ENCODE assay signal across 28 cellular contexts in the genomic region with DNA sequence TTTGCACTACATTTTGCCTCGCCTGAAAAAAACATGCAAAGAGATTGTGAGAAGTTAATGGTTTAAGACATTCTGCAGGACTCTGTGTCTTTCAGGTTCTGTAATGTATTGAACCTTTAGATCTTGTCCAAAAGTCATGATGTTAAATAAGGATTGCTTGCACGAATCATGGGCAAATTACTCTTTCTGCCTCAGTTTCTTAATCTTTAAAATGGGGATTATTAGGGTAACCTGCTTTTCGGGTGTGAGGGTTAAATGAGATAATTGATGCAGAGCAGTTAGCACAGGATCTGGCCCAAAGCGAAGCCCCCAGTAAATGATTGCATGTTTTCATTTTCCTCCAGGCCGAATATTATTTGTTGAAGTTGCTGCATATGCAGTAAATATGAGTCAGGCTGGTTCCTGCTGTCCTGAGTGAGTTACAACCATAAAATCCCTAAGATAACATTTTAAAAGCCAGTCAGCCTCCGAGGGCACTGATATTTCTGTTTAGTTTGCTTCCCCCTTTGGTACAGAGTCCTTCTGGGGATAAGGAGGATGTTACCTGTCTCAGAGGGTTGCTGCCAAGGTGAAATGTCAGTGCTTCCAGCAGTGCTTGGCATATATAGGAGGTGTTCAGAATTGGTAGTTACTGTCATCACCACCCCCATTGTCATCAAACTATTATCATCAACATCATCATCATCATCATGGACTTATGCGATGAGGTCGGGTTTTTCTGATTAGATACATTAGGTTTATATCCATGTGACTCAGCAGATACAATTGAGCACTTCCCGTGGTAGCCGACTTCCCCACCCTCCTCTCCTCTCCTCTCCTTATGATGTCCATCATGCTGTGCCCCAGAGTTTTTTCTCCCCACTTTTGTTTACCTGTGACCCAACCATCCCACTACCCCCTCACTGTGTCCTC. TPM values are rescaled to one million over a fixed set of nuclear protein-coding genes. Genes with fewer than 3 reads are reported as not detected.
A peak's percentile ranks its signal among the peaks of the same experiment; 100 is the strongest.
DNase-seq lines count a peak whose midpoint lies in the region; ATAC-seq, FAIRE-seq and TF ChIP-seq lines count a peak whose summit lies in the region.
"Had no signal": no experiment of that assay in that cellular context is flagged by ENCODE, and none has a peak within 500 bp of the region (broad histone marks: within the 10 kb centered on the region; RNA-seq: fewer than 3 reads in every experiment).

No MANE protein-coding gene starts in this region.

- FAIRE-seq in H54 (lab: Jason Lieb, UNC), result no peak
- FAIRE-seq: bronchial epithelial cell had no signal

- H3K27ac Mint-ChIP-seq in CD4-positive, alpha-beta T cell, result no peak overlapping the region
- H3K27ac Mint-ChIP-seq: activated T-cell treated with anti-CD3 and anti-CD28 coated beads, Interleukin-2, amount 50 U/mL, for 24 hours; progenitor cell of endocrine pancreas had no signal

- CTCF ChIA-PET in CD4-positive, alpha-beta T cell (lab: Charles Lee), result no interaction called here

- H3K4me1 Mint-ChIP-seq in CD4-positive, alpha-beta T cell (ENCODE audit: low read depth), result peaks cover 30% of the 10 kb centered on the region

- no peaks in the 10 kb centered on the region for H3K36me3 Mint-ChIP-seq in CD4-positive, alpha-beta T cell (ENCODE audit: low read depth)

- no peak overlapping the region for H3K4me3 ChIP-seq in adipocyte (ENCODE audit: low read length)
- H3K4me3 ChIP-seq: colonic mucosa, thoracic aorta, uterus had no signal

- ATAC-seq in CD4-positive, alpha-beta T cell (ENCODE audit: poor library complexity), result no peak
- no peak for ATAC-seq in GM21381 (IDR thresholded peaks at IDR 0.05; ENCODE audit: unreplicated experiment)
- no peak for ATAC-seq in GM19023 (IDR thresholded peaks at IDR 0.05; ENCODE audit: unreplicated experiment)
- ATAC-seq: foreskin keratinocyte, left colon, sciatic nerve had no signal

- no peak overlapping the region for H3K27ac ChIP-seq in CD4-positive, alpha-beta T cell (ENCODE audit: low read depth, low read length)
- H3K27ac ChIP-seq: colonic mucosa, foreskin keratinocyte, thoracic aorta, uterus, WERI-Rb-1 had no signal

- H3K9me3 ChIP-seq in CD4-positive, alpha-beta T cell (ENCODE audit: control insufficient read depth, low read length), result no peaks in the 10 kb centered on the region
- no peaks in the 10 kb centered on the region for H3K9me3 ChIP-seq in adipocyte (ENCODE audit: control insufficient read depth, low read length)
- H3K9me3 ChIP-seq: colonic mucosa, thoracic aorta, uterus had no signal

- no peak for TF ChIP-seq CTCF in CD4-positive, alpha-beta T cell (IDR thresholded peaks at IDR 0.05)

- POLR2A ChIA-PET in CD4-positive, alpha-beta T cell (lab: Charles Lee), result no interaction called here

- H3K9me3 Mint-ChIP-seq in CD4-positive, alpha-beta T cell, result no peaks in the 10 kb centered on the region
- H3K9me3 Mint-ChIP-seq: activated T-cell treated with anti-CD3 and anti-CD28 coated beads, Interleukin-2, amount 50 U/mL, for 24 hours had no signal

- no peaks in the 10 kb centered on the region for H3K27me3 ChIP-seq in CD4-positive, alpha-beta T cell (ENCODE audit: control insufficient read depth, insufficient read depth, low read length)
- no peaks in the 10 kb centered on the region for H3K27me3 ChIP-seq in adipocyte (replicated peaks; ENCODE audit: control insufficient read depth, insufficient read depth, low read length)
- H3K27me3 ChIP-seq: colonic mucosa, foreskin keratinocyte, uterus had no signal

- H3K9ac ChIP-seq in adipocyte (ENCODE audit: low read length), result no peak overlapping the region

- intact Hi-C loops in CD4-positive, alpha-beta T cell (cut with DNase I, micrococcal nuclease), result no loop called here

- H3K36me3 ChIP-seq in adipocyte (ENCODE audit: control insufficient read depth, insufficient read depth, low read length, severe bottlenecking), result no peaks in the 10 kb centered on the region
- H3K36me3 ChIP-seq: colonic mucosa, thoracic aorta, uterus, WERI-Rb-1 had no signal

- peaks cover 13% of the 10 kb centered on the region for H3K4me1 ChIP-seq in adipocyte (ENCODE audit: control insufficient read depth, insufficient read depth, low read length)
- H3K4me1 ChIP-seq: foreskin keratinocyte had no signal

- H3K27me3 Mint-ChIP-seq in CD4-positive, alpha-beta T cell, result no peaks in the 10 kb centered on the region
- H3K27me3 Mint-ChIP-seq: activated T-cell treated with anti-CD3 and anti-CD28 coated beads, Interleukin-2, amount 50 U/mL, for 24 hours had no signal

- peak overlapping the region; percentile 7 for H3K4me3 Mint-ChIP-seq in CD4-positive, alpha-beta T cell
- H3K4me3 Mint-ChIP-seq: activated T-cell treated with anti-CD3 and anti-CD28 coated beads, Interleukin-2, amount 50 U/mL, for 24 hours had no signal

- DNase-seq in CD4-positive, alpha-beta T cell, result no peak
- DNase-seq in H54 (ENCODE audit: insufficient read length, low spot score), result peak; percentile 52
- DNase-seq in adipocyte (ENCODE audit: low read depth), result peak; percentile 39
- DNase-seq in iris pigment epithelial cell (ENCODE audit: low read depth), result peak; percentile 58
- DNase-seq in occipital lobe (lab: John Stamatoyannopoulos, UW), result no peak
- no peak for DNase-seq in NCI-H82 treated with DMSO at 0.1 percent for 48 hours (lab: John Stamatoyannopoulos, UW; ENCODE audit: unreplicated experiment)
- DNase-seq: activated CD4-positive, alpha-beta T cell treated with anti-CD3 and anti-CD28 coated beads for 48 hours; activated T-cell treated with anti-CD3 and anti-CD28 coated beads, Interleukin-2, amount 50 U/mL, for 24 hours; amniotic stem cell; colonic mucosa; effector CD8-positive, alpha-beta T cell; foreskin keratinocyte; KBM-7; left colon; mesendoderm; NCI-H1436; NCI-H446 treated with DMSO at 0.1 percent for 48 hours; stimulated activated CD4-positive, alpha-beta T cell treated with anti-CD3 and anti-CD28 coated beads, Interleukin-15, amount 100 ng/mL, for 24 hours; stimulated activated naive CD4-positive, alpha-beta T cell; T-helper 2 cell; uterus; WERI-Rb-1 had no signal

- TF ChIP-seq POLR2A in H54 (IDR thresholded peaks at IDR 0.05; ENCODE audit: low read depth, low read length), result no peak

RNA-seq across cellular contexts. Expression of a gene that starts 20.6 kb away (rescaled TPM):
- total RNA-seq in CD4-positive, alpha-beta T cell, result 10 to 100 TPM; 42.5 to 43.4 TPM
- 22.3 TPM for total RNA-seq in occipital lobe

Comparison
In these comparisons a context has a peak if more than half of its experiments do, and no peak if none do; other contexts are left out.
1. DNase-seq: peak in H54 (single experiment), adipocyte (single experiment) and iris pigment epithelial cell (single experiment); none in CD4-positive, alpha-beta T cell (0 of 10), occipital lobe (single experiment) and NCI-H82 treated with DMSO at 0.1 percent for 48 hours (single experiment).